Comparison of ENCODE assay signal across 20 cellular contexts in the genomic region with DNA sequence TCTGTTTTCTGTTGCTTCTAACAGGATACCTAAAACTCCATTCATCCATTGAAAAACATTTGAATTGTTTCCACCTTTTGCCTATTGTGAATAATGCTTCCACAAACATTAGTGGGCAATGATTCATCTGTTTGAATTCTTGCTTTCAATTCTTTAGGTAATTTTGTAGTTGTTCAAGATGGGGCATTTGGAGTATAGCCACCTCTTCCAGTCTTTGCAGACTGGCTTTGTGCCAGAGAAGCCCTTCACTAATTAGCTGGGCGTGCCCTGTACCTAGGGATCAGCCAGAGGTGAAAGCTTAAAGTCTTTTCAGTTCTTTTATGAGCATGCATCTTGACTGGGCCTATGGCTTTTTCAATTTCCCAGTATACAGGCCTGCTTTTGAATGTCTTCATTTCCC. TPM values are rescaled to one million over a fixed set of nuclear protein-coding genes. Genes with fewer than 3 reads are reported as not detected.
DNase-seq lines count a peak whose midpoint lies in the region; ATAC-seq and TF ChIP-seq lines count a peak whose summit lies in the region.
"Had no signal": no experiment of that assay in that cellular context is flagged by ENCODE, and none has a peak within 500 bp of the region (broad histone marks: within the 10 kb centered on the region; RNA-seq: fewer than 3 reads in every experiment).

No MANE protein-coding gene starts in this region.

- no peaks in the 10 kb centered on the region for H3K27me3 ChIP-seq in esophagus squamous epithelium
- no peaks in the 10 kb centered on the region for H3K27me3 ChIP-seq in stomach smooth muscle (ENCODE audit: control insufficient read depth in 1 of 2, insufficient read depth in 2 of 2, low read length in 2 of 2)
- no peaks in the 10 kb centered on the region for H3K27me3 ChIP-seq in SJCRH30
- H3K27me3 ChIP-seq: tibial nerve had no signal

- DNase-seq in DMS 273 (lab: John Stamatoyannopoulos, UW; ENCODE audit: unreplicated experiment) (peak; percentile 20), DMS 273 treated with DMSO at 0.1 percent for 48 hours (lab: John Stamatoyannopoulos, UW) (no peak), NCI-H226 (peak; percentile 34), esophagus squamous epithelium (lab: John Stamatoyannopoulos, UW) (no peak), SJCRH30 (no peak)
- DNase-seq: activated CD4-positive, alpha-beta T cell treated with anti-CD3 and anti-CD28 coated beads, Interleukin-2, amount 10 ng/mL, durations not matched to agents 7 days and 5 days; Caco-2; H7; naive thymus-derived CD8-positive, alpha-beta T cell; NCI-H1436 treated with DMSO at 0.1 percent for 48 hours; T-helper 2 cell had no signal

- ATAC-seq in HG03135 (IDR thresholded peaks at IDR 0.05; ENCODE audit: unreplicated experiment) (no peak), HG03280 (IDR thresholded peaks at IDR 0.05; ENCODE audit: unreplicated experiment) (no peak)
- ATAC-seq: naive thymus-derived CD8-positive, alpha-beta T cell had no signal

- peaks cover 0 to 11% (median 0%) of the 10 kb centered on the region in 3 donors for H3K9me3 ChIP-seq in esophagus squamous epithelium
- H3K9me3 ChIP-seq in stomach smooth muscle (ENCODE audit: control insufficient read depth in 2 of 2, low read length in 2 of 2) = no peaks in the 10 kb centered on the region
- H3K9me3 ChIP-seq in SJCRH30 (replicated peaks) = no peaks in the 10 kb centered on the region
- H3K9me3 ChIP-seq: tibial nerve had no signal

- H3K27ac ChIP-seq in esophagus squamous epithelium = peak overlapping the region; percentile 68 to 81 (median 78)
- peak overlapping the region; percentile 53 for H3K27ac ChIP-seq in stomach smooth muscle (ENCODE audit: low read length)
- H3K27ac ChIP-seq in SJCRH30 = no peak overlapping the region
- H3K27ac ChIP-seq: 22Rv1 had no signal

- peaks cover 0 to 78% (median 49%) of the 10 kb centered on the region in 3 donors for H3K4me1 ChIP-seq in esophagus squamous epithelium
- peaks cover 38% of the 10 kb centered on the region for H3K4me1 ChIP-seq in stomach smooth muscle (ENCODE audit: control insufficient read depth, insufficient read depth, low read length)
- no peaks in the 10 kb centered on the region for H3K4me1 ChIP-seq in SJCRH30

- no peak for TF ChIP-seq CTCF in esophagus squamous epithelium (IDR thresholded peaks at IDR 0.05)

- H3K4me3 ChIP-seq in esophagus squamous epithelium (no peak overlapping the region), stomach smooth muscle (ENCODE audit: low read length in 2 of 2) (no peak overlapping the region), SJCRH30 (no peak overlapping the region)
- H3K4me3 ChIP-seq: skin epidermis, tibial nerve had no signal

- TF ChIP-seq POLR2A in esophagus squamous epithelium (IDR thresholded peaks at IDR 0.05) = no peak

- no peak overlapping the region for H3K9ac ChIP-seq in stomach smooth muscle (ENCODE audit: low read length in 2 of 2)

- no peaks in the 10 kb centered on the region for H3K36me3 ChIP-seq in esophagus squamous epithelium
- H3K36me3 ChIP-seq in stomach smooth muscle (ENCODE audit: control insufficient read depth in 2 of 2, insufficient read depth in 2 of 2, low read length in 2 of 2) = no peaks in the 10 kb centered on the region
- H3K36me3 ChIP-seq in SJCRH30 = no peaks in the 10 kb centered on the region
- H3K36me3 ChIP-seq: tibial nerve had no signal

- 18 to 38% methylated on average over 1 of the region's 1 CpG for WGBS in esophagus squamous epithelium, 2 donors

- intact Hi-C loops in esophagus squamous epithelium (cut with DNase I) = no loop called here

RNA-seq across cellular contexts. Expression of a gene that starts 10.9 kb away (rescaled TPM):
- total RNA-seq in esophagus squamous epithelium = not detected
- not detected in 2 replicates for total RNA-seq in SJCRH30 (2014; rRNA removed; shearing (Covaris generic))
- total RNA-seq: activated CD4-positive, alpha-beta T cell treated with anti-CD3 and anti-CD28 coated beads, Interleukin-2, amount 10 ng/mL, durations not matched to agents 7 days and 5 days; activated T-helper 2 cell treated with anti-CD3 and anti-CD28 coated beads, Interferon-gamma antibody, Interleukin-2, Interleukin-4, amounts not matched to agents 10 μg/mL and 5 μg/mL and 100 μg/mL, durations not matched to agents 14 hours and 24 hours and 36 hours; Caco-2; cardiac septum; kidney epithelial cell; naive thymus-derived CD8-positive, alpha-beta T cell; tibial nerve had no signal

Comparison
In these comparisons a context has a peak if more than half of its experiments do, and no peak if none do; other contexts are left out.
1. DNase-seq: peak in DMS 273 (single experiment) and NCI-H226 (single experiment); none in DMS 273 treated with DMSO at 0.1 percent for 48 hours (single experiment), esophagus squamous epithelium (single experiment) and SJCRH30 (0 of 2).